In genomic region chr14:77124345-77125274, GRCh38 we compare ENCODE assay signal across 8 cellular contexts. TPM values are rescaled to one million over a fixed set of nuclear protein-coding genes. Genes with fewer than 3 reads are reported as not detected.
A peak's percentile ranks its signal among the peaks of the same experiment; 100 is the strongest.
DNase-seq lines count a peak whose midpoint lies in the region; ATAC-seq and TF ChIP-seq lines count a peak whose summit lies in the region.

No MANE protein-coding gene starts in this region.

- H3K9me3 Mint-ChIP-seq in activated naive CD8-positive, alpha-beta T cell treated with anti-CD3 and anti-CD28 coated beads, Interleukin-2, amount 10 ng/mL, durations not matched to agents 7 days and 5 days = no peaks in the 10 kb centered on the region

- peak; percentile 72 for TF ChIP-seq CTCF in RWPE2 (IDR thresholded peaks at IDR 0.05; ENCODE audit: poor library complexity, severe bottlenecking)
- TF ChIP-seq CTCF in right atrium auricular region (IDR thresholded peaks at IDR 0.05) = peak; percentile 72 to 87
- peak; percentile 58 to 93 (median 76) for TF ChIP-seq CTCF in prostate gland (IDR thresholded peaks at IDR 0.05)

- no peak for TF ChIP-seq POLR2A in prostate gland (IDR thresholded peaks at IDR 0.05)

- whole genome bisulfite sequencing in prostate gland = 9% methylated on average over 68 of the region's 73 CpGs

- H3K4me1 ChIP-seq in RWPE2 (ENCODE audit: insufficient read depth, poor library complexity, severe bottlenecking) (peaks cover 18% of the 10 kb centered on the region), right atrium auricular region (peaks cover 0 to 47% of the 10 kb centered on the region in 2 donors), prostate gland (replicated peaks) (peaks cover 6% of the 10 kb centered on the region)

- peaks cover 32% of the 10 kb centered on the region for H3K4me1 Mint-ChIP-seq in activated naive CD8-positive, alpha-beta T cell treated with anti-CD3 and anti-CD28 coated beads, Interleukin-2, amount 10 ng/mL, durations not matched to agents 7 days and 5 days

- H3K9me3 ChIP-seq in RWPE2 (ENCODE audit: severe bottlenecking) (no peaks in the 10 kb centered on the region), right atrium auricular region (no peaks in the 10 kb centered on the region), prostate gland (no peaks in the 10 kb centered on the region)

- H3K4me3 Mint-ChIP-seq in activated naive CD8-positive, alpha-beta T cell treated with anti-CD3 and anti-CD28 coated beads, Interleukin-2, amount 10 ng/mL, durations not matched to agents 7 days and 5 days = peak overlapping the region; percentile 77

- intact Hi-C loops in Right ventricle myocardium inferior (cut with DNase I) = no loop called here
- intact Hi-C loops in cardiac septum (cut with DNase I) = loop anchor here (2.0 kb wide), 1 partner anchor 54 kb away; no protein-coding TSS in a partner anchor
- intact Hi-C loops in prostate gland (cut with DNase I) = no loop called here

- no peak overlapping the region for H3K4me3 ChIP-seq in RWPE2 (ENCODE audit: severe bottlenecking)
- peak overlapping the region; percentile 22 to 53 for H3K4me3 ChIP-seq in right atrium auricular region
- H3K4me3 ChIP-seq in prostate gland = peak overlapping the region; percentile 29 to 41

- POLR2A ChIA-PET in activated naive CD8-positive, alpha-beta T cell treated with anti-CD3 and anti-CD28 coated beads, Interleukin-2, amount 10 ng/mL, durations not matched to agents 7 days and 5 days (lab: Charles Lee) = interaction anchor here (2.5 kb wide), 1 partner anchor 26 kb away, joined by 8 read pairs; no protein-coding TSS in a partner anchor

- H3K36me3 ChIP-seq in RWPE2 (ENCODE audit: low read depth) (no peaks in the 10 kb centered on the region), right atrium auricular region (no peaks in the 10 kb centered on the region), prostate gland (no peaks in the 10 kb centered on the region)

- ATAC-seq in Right ventricle myocardium inferior (peak; percentile 68), RWPE2 (ENCODE audit: low read depth) (no peak), GM19397 (IDR thresholded peaks at IDR 0.05; ENCODE audit: unreplicated experiment) (no peak), GM19351 (IDR thresholded peaks at IDR 0.05; ENCODE audit: unreplicated experiment) (no peak)
- peak; percentile 79 for ATAC-seq in activated naive CD8-positive, alpha-beta T cell treated with anti-CD3 and anti-CD28 coated beads, Interleukin-2, amount 10 ng/mL, durations not matched to agents 7 days and 5 days (ENCODE audit: low read depth)

- no peaks in the 10 kb centered on the region for H3K36me3 Mint-ChIP-seq in activated naive CD8-positive, alpha-beta T cell treated with anti-CD3 and anti-CD28 coated beads, Interleukin-2, amount 10 ng/mL, durations not matched to agents 7 days and 5 days

- H3K27ac ChIP-seq in RWPE2 (ENCODE audit: poor library complexity, severe bottlenecking) = no peak overlapping the region
- peak overlapping the region in 1 of 2 donors; percentile 19 for H3K27ac ChIP-seq in right atrium auricular region
- H3K27ac ChIP-seq in prostate gland = peak overlapping the region; percentile 63 to 64

- peaks cover 14% of the 10 kb centered on the region for H3K27me3 ChIP-seq in RWPE2 (ENCODE audit: insufficient read depth, poor library complexity, severe bottlenecking)
- H3K27me3 ChIP-seq in right atrium auricular region = no peaks in the 10 kb centered on the region
- no peaks in the 10 kb centered on the region for H3K27me3 ChIP-seq in prostate gland (replicated peaks; ENCODE audit: insufficient read depth)

- H3K27me3 Mint-ChIP-seq in activated naive CD8-positive, alpha-beta T cell treated with anti-CD3 and anti-CD28 coated beads, Interleukin-2, amount 10 ng/mL, durations not matched to agents 7 days and 5 days = peaks cover 39% of the 10 kb centered on the region

- no peak overlapping the region for H3K27ac Mint-ChIP-seq in activated naive CD8-positive, alpha-beta T cell treated with anti-CD3 and anti-CD28 coated beads, Interleukin-2, amount 10 ng/mL, durations not matched to agents 7 days and 5 days

- DNase-seq in Right ventricle myocardium inferior (ENCODE audit: missing footprints) (peak; percentile 82), cardiac septum (ENCODE audit: low spot score) (no peak), RWPE2 (ENCODE audit: low spot score) (no peak), right atrium auricular region (ENCODE audit: low spot score) (peak; percentile 61), prostate gland (ENCODE audit: low spot score) (peak; percentile 37)
- peak; percentile 85 for DNase-seq in activated naive CD8-positive, alpha-beta T cell treated with anti-CD3 and anti-CD28 coated beads, Interleukin-2, amount 10 ng/mL, durations not matched to agents 7 days and 5 days

RNA-seq across cellular contexts. Expression of gene ZDHHC22, which starts 17.0 kb away (rescaled TPM):
- total RNA-seq in Right ventricle myocardium inferior (not detected), cardiac septum (not detected), right atrium auricular region (not detected), prostate gland (under 1 TPM in 1 of 2 donors, not detected in 1; 0.11 TPM)
- total RNA-seq in activated naive CD8-positive, alpha-beta T cell treated with anti-CD3 and anti-CD28 coated beads, Interleukin-2, amount 10 ng/mL, durations not matched to agents 7 days and 5 days = not detected

RNA-seq across cellular contexts. Expression of gene CIPC, which starts 26.6 kb away (rescaled TPM):
- total RNA-seq in Right ventricle myocardium inferior = 72.7 TPM
- 45.9 TPM for total RNA-seq in cardiac septum
- total RNA-seq in activated naive CD8-positive, alpha-beta T cell treated with anti-CD3 and anti-CD28 coated beads, Interleukin-2, amount 10 ng/mL, durations not matched to agents 7 days and 5 days = 10 to 100 TPM; 14.0 to 14.5 TPM
- total RNA-seq in right atrium auricular region = 10 to 100 TPM; 64.7 to 87.8 TPM
- 10 to 100 TPM; 45.1 to 63.3 TPM for total RNA-seq in prostate gland

RNA-seq across cellular contexts. Expression of gene TMEM63C, which starts 57.0 kb away (rescaled TPM):
- total RNA-seq in Right ventricle myocardium inferior (2.7 TPM), cardiac septum (0.46 TPM), right atrium auricular region (under 1 TPM in 1 of 2 donors, not detected in 1; 0.04 TPM), prostate gland (1 to 10 TPM; 2.0 to 7.8 TPM)
- 1 to 10 TPM in 1 of 2 experiments, under 1 TPM in 1; 0.48 to 1.4 TPM for total RNA-seq in activated naive CD8-positive, alpha-beta T cell treated with anti-CD3 and anti-CD28 coated beads, Interleukin-2, amount 10 ng/mL, durations not matched to agents 7 days and 5 days

Comparison
In these comparisons a context has a peak if more than half of its experiments do, and no peak if none do; other contexts are left out.
1. DNase-seq: peak in Right ventricle myocardium inferior (single experiment), activated naive CD8-positive, alpha-beta T cell treated with anti-CD3 and anti-CD28 coated beads, Interleukin-2, amount 10 ng/mL, durations not matched to agents 7 days and 5 days (single experiment), right atrium auricular region (single experiment) and prostate gland (single experiment); none in cardiac septum (single experiment) and RWPE2 (single experiment).
2. ATAC-seq: peak in Right ventricle myocardium inferior (single experiment) and activated naive CD8-positive, alpha-beta T cell treated with anti-CD3 and anti-CD28 coated beads, Interleukin-2, amount 10 ng/mL, durations not matched to agents 7 days and 5 days (single experiment); none in RWPE2 (single experiment), GM19397 (single experiment) and GM19351 (single experiment).
3. Peak in every context shown above with its lines, with median percentiles within 50 percentile points of each other: CTCF ChIP-seq.